Comparison of ENCODE assay signal across 8 cellular contexts in genomic region chr10:52110576-52110975, GRCh38.
"Had no signal": no experiment of that assay in that cellular context is flagged by ENCODE, and none has a peak within 500 bp of the region (broad histone marks: within the 10 kb centered on the region; RNA-seq: fewer than 3 reads in every experiment).

No MANE protein-coding gene starts in this region.

- H3K4me1 Mint-ChIP-seq: IgD-negative memory B cell had no signal

- H3K4me3 ChIP-seq: GM23338 had no signal

- H3K4me2 ChIP-seq: GM23338 had no signal

- H3K36me3 Mint-ChIP-seq: IgD-negative memory B cell had no signal

- FAIRE-seq: H1, H54 had no signal

- H3K4me3 Mint-ChIP-seq: GM23338, H9, IgD-negative memory B cell had no signal

- H3K27ac ChIP-seq: HL-60 had no signal

- ATAC-seq: GM23338 had no signal

- H3K27me3 Mint-ChIP-seq: IgD-negative memory B cell had no signal

- H3K27ac Mint-ChIP-seq: GM23338, H9, IgD-negative memory B cell had no signal

- DNase-seq: H9, HCEC 1CT, KBM-7 had no signal

- H3K9me3 Mint-ChIP-seq: GM23338, H9 had no signal

- H2AFZ ChIP-seq: GM23338 had no signal
